Comparison of ENCODE assay signal across 8 cellular contexts in genomic region chr2:198054299-198054698, GRCh38.
A peak's percentile ranks its signal among the peaks of the same experiment; 100 is the strongest.
DNase-seq lines count a peak whose midpoint lies in the region; TF ChIP-seq lines count a peak whose summit lies in the region.
"Had no signal": no experiment of that assay in that cellular context is flagged by ENCODE, and none has a peak within 500 bp of the region (broad histone marks: within the 10 kb centered on the region; RNA-seq: fewer than 3 reads in every experiment).

No MANE protein-coding gene starts in this region.

- H3K27me3 Mint-ChIP-seq in HFFc6 (ENCODE audit: insufficient read depth), result no peaks in the 10 kb centered on the region; the same call in 1 of the 2 replicates

- no peak overlapping the region for H3K4me2 ChIP-seq in SK-N-SH

- TF ChIP-seq CTCF in GM13977 (IDR thresholded peaks at IDR 0.05; ENCODE audit: extremely low read depth, insufficient read depth, missing control alignments) (peak; percentile 58), HFFc6 (IDR thresholded peaks at IDR 0.05) (peak; percentile 72; the same call in 1 of the 2 replicates), SK-N-SH (IDR thresholded peaks at IDR 0.05) (peak; percentile 59), brain microvascular endothelial cell (IDR thresholded peaks at IDR 0.05; ENCODE audit: low read depth, low read length, missing control alignments) (peak; percentile 82)

- H3K9me3 Mint-ChIP-seq in HFFc6, result no peaks in the 10 kb centered on the region; the same call in 1 of the 2 replicates
- H3K9me3 Mint-ChIP-seq: activated naive CD8-positive, alpha-beta T cell treated with anti-CD3 and anti-CD28 coated beads, Interleukin-2, amount 10 ng/mL, durations not matched to agents 7 days and 5 days had no signal

- no peaks in the 10 kb centered on the region for H4K20me1 ChIP-seq in SK-N-SH (ENCODE audit: insufficient read depth)

- no peak overlapping the region for H2AFZ ChIP-seq in SK-N-SH (ENCODE audit: low read depth)

- WGBS in SK-N-SH (ENCODE audit: low lambda C conversion rate), result 67% methylated on average over 1 of the region's 1 CpG

- H3K4me1 ChIP-seq in SK-N-SH (ENCODE audit: control insufficient read depth in 1 of 2, insufficient read depth in 2 of 2, low read depth in 1 of 2, low read length in 1 of 2), result peaks cover 0 to 2% of the 10 kb centered on the region in 2 experiments; a peak in 2 of 4 replicates

- H3K4me1 Mint-ChIP-seq in HFFc6 (ENCODE audit: low read depth), result no peaks in the 10 kb centered on the region
- H3K4me1 Mint-ChIP-seq: activated naive CD8-positive, alpha-beta T cell treated with anti-CD3 and anti-CD28 coated beads, Interleukin-2, amount 10 ng/mL, durations not matched to agents 7 days and 5 days had no signal

- no peaks in the 10 kb centered on the region for H3K36me3 Mint-ChIP-seq in HFFc6 (ENCODE audit: low read depth)
- H3K36me3 Mint-ChIP-seq: activated naive CD8-positive, alpha-beta T cell treated with anti-CD3 and anti-CD28 coated beads, Interleukin-2, amount 10 ng/mL, durations not matched to agents 7 days and 5 days had no signal

- H3F3A ChIP-seq in SK-N-SH (replicated peaks; ENCODE audit: insufficient read depth), result no peaks in the 10 kb centered on the region

- no peak overlapping the region for H3K27ac ChIP-seq in SK-N-SH (ENCODE audit: low read depth in 2 of 2, low read length in 1 of 2)
- H3K27ac ChIP-seq in brain microvascular endothelial cell, result no peak overlapping the region
- peak overlapping the region; percentile 45 for H3K27ac ChIP-seq in temporal lobe (ENCODE audit: low read depth, low read length)

- POLR2A ChIA-PET in SK-N-SH (lab: Yijun Ruan, JAX), result no interaction called here

- no peak overlapping the region for H3K9ac ChIP-seq in SK-N-SH

- H3K36me3 ChIP-seq in SK-N-SH (replicated peaks in 1 of 2; ENCODE audit: control insufficient read depth in 1 of 2, insufficient read depth in 2 of 2, low read length in 1 of 2), result no peaks in the 10 kb centered on the region
- H3K36me3 ChIP-seq in brain microvascular endothelial cell (replicated peaks), result no peaks in the 10 kb centered on the region

- DNase-seq in GM13977 (ENCODE audit: low spot score), result peak; percentile 29
- DNase-seq in HFFc6, result peak; percentile 21
- DNase-seq in SK-N-SH, result peak; percentile 22
- peak; percentile 45 for DNase-seq in brain microvascular endothelial cell
- peak; percentile 43 to 50 for DNase-seq in lung microvascular endothelial cell (ENCODE audit: low read depth in 2 of 2)
- no peak for DNase-seq in DMS79 (lab: John Stamatoyannopoulos, UW)
- DNase-seq: activated naive CD8-positive, alpha-beta T cell treated with anti-CD3 and anti-CD28 coated beads, Interleukin-2, amount 10 ng/mL, durations not matched to agents 7 days and 5 days had no signal

- in situ Hi-C loops in GM13977 (cut with MboI; ENCODE audit: low pct_unique_long_range_greater_than_20kb, low sequenced_read_pairs, unreplicated experiment) (no loop called here), brain microvascular endothelial cell (cut with HindIII; ENCODE audit: low pct_ligation_motif_present, low sequenced_read_pairs) (no loop called here)

- CTCF ChIA-PET in SK-N-SH (lab: Yijun Ruan, JAX), result interaction anchor here (0.8 kb wide), 1 partner anchor 27 kb away, joined by 3 read pairs; no protein-coding TSS in a partner anchor

- H3K9me3 ChIP-seq in SK-N-SH, result no peaks in the 10 kb centered on the region

- no peak overlapping the region; a peak in 1 of 4 replicates for H3K4me3 ChIP-seq in SK-N-SH (ENCODE audit: low read depth in 2 of 2, low read length in 1 of 2)
- no peak overlapping the region for H3K4me3 ChIP-seq in brain microvascular endothelial cell (ENCODE audit: low read depth, low read length)

- H3K27me3 ChIP-seq in SK-N-SH (ENCODE audit: insufficient read depth) (no peaks in the 10 kb centered on the region), brain microvascular endothelial cell (replicated peaks) (no peaks in the 10 kb centered on the region)

- no peaks in the 10 kb centered on the region for H3K79me2 ChIP-seq in SK-N-SH (ENCODE audit: insufficient read depth)

- H3K27ac Mint-ChIP-seq in HFFc6, result no peak overlapping the region
- H3K27ac Mint-ChIP-seq: activated naive CD8-positive, alpha-beta T cell treated with anti-CD3 and anti-CD28 coated beads, Interleukin-2, amount 10 ng/mL, durations not matched to agents 7 days and 5 days had no signal

- peak; percentile 50 for TF ChIP-seq RAD21 in SK-N-SH (IDR thresholded peaks at IDR 0.05; ENCODE audit: low read length)

- no peaks in the 10 kb centered on the region for H3K9me2 ChIP-seq in SK-N-SH

- no peak overlapping the region for H3K4me3 Mint-ChIP-seq in HFFc6
- H3K4me3 Mint-ChIP-seq: activated naive CD8-positive, alpha-beta T cell treated with anti-CD3 and anti-CD28 coated beads, Interleukin-2, amount 10 ng/mL, durations not matched to agents 7 days and 5 days had no signal

- no peak for TF ChIP-seq EP300 in SK-N-SH (IDR thresholded peaks at IDR 0.05; ENCODE audit: borderline replicate concordance in 1 of 2, low read depth in 1 of 2, low read length in 1 of 2)

TF ChIP-seq in SK-N-SH, 30 proteins besides CTCF, POLR2A, EP300 and RAD21:
- TF ChIP-seq SMC3 (IDR thresholded peaks at IDR 0.05; ENCODE audit: low read depth, low read length), result peak; percentile 47
- no peak for TF ChIP-seq MAX (IDR thresholded peaks at IDR 0.05; ENCODE audit: low read depth)
